In genomic region chr1:160850541-160850940, GRCh38 we compare ENCODE assay signal across 1 cellular context.
TF ChIP-seq lines count a peak whose summit lies in the region.

No MANE protein-coding gene starts in this region.

TF ChIP-seq in GM12878, 131 proteins besides CTCF, POLR2A, EP300 and RAD21:
- TF ChIP-seq IKZF1 (conservative IDR thresholded peaks at IDR 0.05) (peak; percentile 36; the same call in 1 of the 2 replicates), SIX5 (IDR thresholded peaks at IDR 0.05; ENCODE audit: low read depth, low read length, severe bottlenecking) (no peak), RCOR1 (conservative IDR thresholded peaks at IDR 0.05; ENCODE audit: low read depth, low read length) (no peak), BHLHE40 (IDR thresholded peaks at IDR 0.05; ENCODE audit: borderline replicate concordance in 1 of 2, low read depth in 2 of 2, low read length in 1 of 2) (peak; percentile 29 to 61; a peak in 1 of 4 replicates), E4F1 (IDR thresholded peaks at IDR 0.05; ENCODE audit: borderline replicate concordance, partially characterized antibody) (no peak), RELB (IDR thresholded peaks at IDR 0.05; ENCODE audit: low read depth) (peak; percentile 65), GATAD2B (conservative IDR thresholded peaks at IDR 0.05; ENCODE audit: low read depth) (0 out of 2 replicates have a peak, but pooled peaks have one; percentile 25), IKZF2 (IDR thresholded peaks at IDR 0.05) (peak; percentile 22 to 25; a peak in 1 of 4 replicates)
